Comparison of ENCODE assay signal across 20 cellular contexts in genomic region chr21:9008636-9009035, GRCh38.
"Had no signal": no experiment of that assay in that cellular context is flagged by ENCODE, and none has a peak within 500 bp of the region (broad histone marks: within the 10 kb centered on the region; RNA-seq: fewer than 3 reads in every experiment).

No MANE protein-coding gene starts in this region.

- H3K4me1 Mint-ChIP-seq: activated T-helper 17 cell treated with anti-CD3 and anti-CD28 coated beads, Interleukin-2, amount 50 U/mL, for 72 hours; immature natural killer cell; WTC11 had no signal

- H3K9me3 ChIP-seq: body of pancreas, prostate gland had no signal

- H3K27me3 ChIP-seq: body of pancreas had no signal

- DNase-seq: activated CD4-positive, alpha-beta T cell treated with anti-CD3 and anti-CD28 coated beads for 48 hours; activated naive CD4-positive, alpha-beta T cell treated with anti-CD3 and anti-CD28 coated beads for 36 hours; activated T-cell treated with anti-CD3 and anti-CD28 coated beads for 4 hours; body of pancreas; esophagus squamous epithelium; foreskin fibroblast; glutamatergic neuron; immature natural killer cell; left cardiac atrium; nucleus accumbens; stimulated activated CD4-positive, alpha-beta T cell treated with anti-CD3 and anti-CD28 coated beads, Interleukin-2, amount 100 ng/mL, for 24 hours; stimulated activated naive CD4-positive, alpha-beta T cell treated with Interleukin-2 at 50 U/mL for 16 hours had no signal

- H3K27ac Mint-ChIP-seq: activated naive CD4-positive, alpha-beta T cell treated with anti-CD3 and anti-CD28 coated beads for 36 hours; activated T-helper 17 cell treated with anti-CD3 and anti-CD28 coated beads, Interleukin-2, amount 50 U/mL, for 72 hours; dendritic cell treated with granulocyte-macrophage colony-stimulating factor and Interleukin-4, amounts not matched to agents 40 ng/mL and 50 ng/mL, for 4 days; immature natural killer cell; natural killer cell treated with Interleukin-12 subunit alpha and Interleukin-12 subunit beta and Interleukin-15 and Interleukin-18, amount 100 ng/mL, for 72 hours; T-helper 1 cell treated with Interleukin-12 subunit alpha and Interleukin-12 subunit beta and Interleukin-4 antibody, amounts not matched to agents 30 μg/mL and 1 μg/mL, for 36 hours; WTC11 had no signal

- H3K36me3 ChIP-seq: esophagus squamous epithelium, prostate gland, suprapubic skin had no signal

- H3K27me3 Mint-ChIP-seq: dendritic cell treated with granulocyte-macrophage colony-stimulating factor and Interleukin-4, amounts not matched to agents 40 ng/mL and 50 ng/mL, for 4 days; natural killer cell treated with Interleukin-12 subunit alpha and Interleukin-12 subunit beta and Interleukin-15 and Interleukin-18, amount 100 ng/mL, for 72 hours had no signal

- H3K27ac ChIP-seq: body of pancreas, esophagus squamous epithelium, prostate gland, suprapubic skin had no signal

- H3K4me3 ChIP-seq: body of pancreas, esophagus squamous epithelium, prostate gland, suprapubic skin had no signal

- ATAC-seq: activated T-helper 17 cell treated with anti-CD3 and anti-CD28 coated beads, Interleukin-2, amount 50 U/mL, for 72 hours; body of pancreas; natural killer cell treated with Interleukin-12 subunit alpha and Interleukin-12 subunit beta and Interleukin-15 and Interleukin-18, amount 100 ng/mL, for 72 hours; sciatic nerve; WTC11 had no signal

- H3K4me1 ChIP-seq: body of pancreas, esophagus squamous epithelium, prostate gland, suprapubic skin had no signal

- H3K4me3 Mint-ChIP-seq: activated naive CD4-positive, alpha-beta T cell treated with anti-CD3 and anti-CD28 coated beads for 36 hours; activated T-helper 17 cell treated with anti-CD3 and anti-CD28 coated beads, Interleukin-2, amount 50 U/mL, for 72 hours; dendritic cell treated with granulocyte-macrophage colony-stimulating factor and Interleukin-4, amounts not matched to agents 40 ng/mL and 50 ng/mL, for 4 days; immature natural killer cell; natural killer cell treated with Interleukin-12 subunit alpha and Interleukin-12 subunit beta and Interleukin-15 and Interleukin-18, amount 100 ng/mL, for 72 hours; T-helper 1 cell treated with Interleukin-12 subunit alpha and Interleukin-12 subunit beta and Interleukin-4 antibody, amounts not matched to agents 30 μg/mL and 1 μg/mL, for 36 hours; WTC11 had no signal
